1 cellular context compared by ENCODE assay signal in genomic region chr3:32493437-32494414, GRCh38.
TF ChIP-seq lines count a peak whose summit lies in the region.

No MANE protein-coding gene starts in this region.

TF ChIP-seq in GM12878, 131 proteins besides CTCF, POLR2A, EP300 and RAD21 (continued from another document):
- peak; percentile 67; the same call in 1 of the 2 replicates for TF ChIP-seq BMI1 (IDR thresholded peaks at IDR 0.05; ENCODE audit: borderline replicate concordance)
- no peak for TF ChIP-seq NR2C1 (IDR thresholded peaks at IDR 0.05)
- no peak for TF ChIP-seq ZSCAN29 (IDR thresholded peaks at IDR 0.05)
- TF ChIP-seq MAX (IDR thresholded peaks at IDR 0.05; ENCODE audit: low read depth, low read length): no peak
- TF ChIP-seq NFXL1 (IDR thresholded peaks at IDR 0.05; ENCODE audit: borderline replicate concordance): no peak
- TF ChIP-seq, protein P1, sequence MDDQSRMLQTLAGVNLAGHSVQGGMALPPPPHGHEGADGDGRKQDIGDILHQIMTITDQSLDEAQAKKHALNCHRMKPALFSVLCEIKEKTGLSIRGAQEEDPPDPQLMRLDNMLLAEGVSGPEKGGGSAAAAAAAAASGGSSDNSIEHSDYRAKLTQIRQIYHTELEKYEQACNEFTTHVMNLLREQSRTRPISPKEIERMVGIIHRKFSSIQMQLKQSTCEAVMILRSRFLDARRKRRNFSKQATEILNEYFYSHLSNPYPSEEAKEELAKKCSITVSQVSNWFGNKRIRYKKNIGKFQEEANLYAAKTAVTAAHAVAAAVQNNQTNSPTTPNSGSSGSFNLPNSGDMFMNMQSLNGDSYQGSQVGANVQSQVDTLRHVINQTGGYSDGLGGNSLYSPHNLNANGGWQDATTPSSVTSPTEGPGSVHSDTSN (IDR thresholded peaks at IDR 0.05; ENCODE audit: insufficient replicate concordance, low read depth, low read length): peak; percentile 85
- no peak for TF ChIP-seq HCFC1 (IDR thresholded peaks at IDR 0.05; ENCODE audit: low read length)
- TF ChIP-seq SMC3 (IDR thresholded peaks at IDR 0.05; ENCODE audit: borderline replicate concordance, low read length): no peak
- TF ChIP-seq CREM (IDR thresholded peaks at IDR 0.05; ENCODE audit: low read depth): peak; percentile 91
- TF ChIP-seq POLR2AphosphoS2 (IDR thresholded peaks at IDR 0.05; ENCODE audit: low read depth, low read length): no peak
